ENCODE assay signal across 18 cellular contexts in the genomic region with DNA sequence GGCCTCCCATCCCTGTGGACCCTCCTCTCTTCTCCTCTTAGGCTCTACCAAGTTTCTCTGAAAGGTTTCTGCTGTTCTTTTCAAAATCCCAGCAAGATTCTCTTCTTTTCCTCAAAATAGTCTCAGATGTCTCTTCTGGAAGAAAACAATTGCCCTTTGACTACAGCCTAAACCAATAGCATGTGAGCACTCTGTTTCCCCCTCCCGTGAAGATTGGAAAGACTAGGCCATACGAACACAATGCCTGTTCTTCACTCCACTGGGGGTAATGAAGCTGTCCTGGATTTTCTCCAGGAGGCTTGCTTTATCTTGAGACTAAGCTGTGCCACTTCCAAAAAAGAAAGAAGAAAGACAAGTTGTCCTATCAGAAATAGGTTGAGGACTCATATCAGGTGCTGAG.
DNase-seq lines count a peak whose midpoint lies in the region; ATAC-seq and TF ChIP-seq lines count a peak whose summit lies in the region.
"Had no signal": no experiment of that assay in that cellular context is flagged by ENCODE, and none has a peak within 500 bp of the region (broad histone marks: within the 10 kb centered on the region; RNA-seq: fewer than 3 reads in every experiment).

No MANE protein-coding gene starts in this region.

- H3K79me2 ChIP-seq in neural progenitor cell (ENCODE audit: low read depth), result no peaks in the 10 kb centered on the region

- peaks cover 22% of the 10 kb centered on the region for H3K4me1 ChIP-seq in neural progenitor cell
- H3K4me1 ChIP-seq: HAP-1 had no signal

- H3K9me3 Mint-ChIP-seq in neural progenitor cell, result no peaks in the 10 kb centered on the region
- H3K9me3 Mint-ChIP-seq: CD8-positive, alpha-beta T cell had no signal

- peak overlapping the region; percentile 23 for H3K4me2 ChIP-seq in neural progenitor cell

- no peaks in the 10 kb centered on the region for H3K36me3 ChIP-seq in neural progenitor cell
- H3K36me3 ChIP-seq: BLaER1 treated with 17β-estradiol and CSF1 and Interleukin-3, amounts not matched to agents 10 nM and 100 nM; HAP-1 had no signal

- H3K4me1 Mint-ChIP-seq in neural progenitor cell, result no peaks in the 10 kb centered on the region
- H3K4me1 Mint-ChIP-seq: B cell had no signal

- ATAC-seq in HG02571 (IDR thresholded peaks at IDR 0.05; ENCODE audit: unreplicated experiment), result no peak
- ATAC-seq: CD8-positive, alpha-beta T cell; HepG2 had no signal

- H3K4me3 ChIP-seq in neural progenitor cell, result no peak overlapping the region
- H3K4me3 ChIP-seq: BLaER1 treated with 17β-estradiol and CSF1 and Interleukin-3, amounts not matched to agents 10 nM and 100 nM; GM23248; HAP-1 had no signal

- H3K27me3 Mint-ChIP-seq in neural progenitor cell (ENCODE audit: insufficient read depth, low read depth), result peaks cover 2% of the 10 kb centered on the region
- H3K27me3 Mint-ChIP-seq: IgD-negative memory B cell had no signal

- DNase-seq in COLO829 (ENCODE audit: low spot score), result peak; percentile 73
- peak; percentile 67 for DNase-seq in foreskin melanocyte
- DNase-seq in neural progenitor cell (ENCODE audit: low spot score), result peak; percentile 7
- peak; percentile 12 for DNase-seq in superior temporal gyrus (ENCODE audit: extremely low spot score)
- DNase-seq in NCI-H187 treated with DMSO at 0.1 percent for 48 hours (lab: John Stamatoyannopoulos, UW), result no peak
- no peak for DNase-seq in posterior vena cava (ENCODE audit: low spot score)
- DNase-seq: 8988T; CD8-positive, alpha-beta T cell; COR-L47; DMS 273 treated with DMSO at 0.1 percent for 48 hours; DMS53; GM23248 had no signal

- no peaks in the 10 kb centered on the region for H3K9me3 ChIP-seq in neural progenitor cell (ENCODE audit: low read depth)
- H3K9me3 ChIP-seq: HAP-1 had no signal

- no peak overlapping the region for H2AFZ ChIP-seq in neural progenitor cell (replicated peaks)
- H2AFZ ChIP-seq: GM23248 had no signal

- H3K4me3 Mint-ChIP-seq in neural progenitor cell, result no peak overlapping the region
- H3K4me3 Mint-ChIP-seq: B cell; CD8-positive, alpha-beta T cell; IgD-negative memory B cell had no signal

- H3K36me3 Mint-ChIP-seq in neural progenitor cell, result no peaks in the 10 kb centered on the region
- H3K36me3 Mint-ChIP-seq: CD8-positive, alpha-beta T cell; IgD-negative memory B cell had no signal

- H3F3A ChIP-seq in neural progenitor cell (ENCODE audit: low read depth), result peaks cover 18% of the 10 kb centered on the region

- no peaks in the 10 kb centered on the region for H4K20me1 ChIP-seq in neural progenitor cell (ENCODE audit: low read depth)
- H4K20me1 ChIP-seq: BLaER1 treated with 17β-estradiol and CSF1 and Interleukin-3, amounts not matched to agents 10 nM and 100 nM had no signal

- TF ChIP-seq CTCF in neural progenitor cell (IDR thresholded peaks at IDR 0.05), result no peak

- peak overlapping the region; percentile 77 for H3K27ac ChIP-seq in neural progenitor cell
- H3K27ac ChIP-seq: BLaER1 treated with 17β-estradiol and CSF1 and Interleukin-3, amounts not matched to agents 10 nM and 100 nM; GM23248 had no signal

- H3K27ac Mint-ChIP-seq in neural progenitor cell, result no peak overlapping the region
- H3K27ac Mint-ChIP-seq: B cell; CD8-positive, alpha-beta T cell; IgD-negative memory B cell had no signal

- H3K27me3 ChIP-seq in neural progenitor cell, result no peaks in the 10 kb centered on the region
- H3K27me3 ChIP-seq: BLaER1 treated with 17β-estradiol and CSF1 and Interleukin-3, amounts not matched to agents 10 nM and 100 nM had no signal

- intact Hi-C loops in posterior vena cava (cut with DNase I), result no loop called here

- no peak overlapping the region for H3K9ac ChIP-seq in neural progenitor cell
- H3K9ac ChIP-seq: BLaER1 treated with 17β-estradiol and CSF1 and Interleukin-3, amounts not matched to agents 10 nM and 100 nM; GM23248 had no signal

Comparison
In these comparisons a context has a peak if more than half of its experiments do, and no peak if none do; other contexts are left out.
1. DNase-seq: peak in COLO829 (single experiment), foreskin melanocyte (single experiment), neural progenitor cell (single experiment) and superior temporal gyrus (single experiment); none in NCI-H187 treated with DMSO at 0.1 percent for 48 hours (single experiment) and posterior vena cava (single experiment).